Comparison of ENCODE assay signal across 8 cellular contexts in genomic region chr1:111737216-111738132, GRCh38. TPM values are rescaled to one million over a fixed set of nuclear protein-coding genes. Genes with fewer than 3 reads are reported as not detected.
A peak's percentile ranks its signal among the peaks of the same experiment; 100 is the strongest.
DNase-seq lines count a peak whose midpoint lies in the region; ATAC-seq and TF ChIP-seq lines count a peak whose summit lies in the region.

No MANE protein-coding gene starts in this region.

- DNase-seq in activated naive CD4-positive, alpha-beta T cell treated with anti-CD3 and anti-CD28 coated beads, Interleukin-2, amount 10 ng/mL, durations not matched to agents 7 days and 5 days = no peak
- no peak for DNase-seq in activated naive CD4-positive, alpha-beta T cell treated with anti-CD3 and anti-CD28 coated beads, Interleukin-2, amount 50 U/mL, for 72 hours (ENCODE audit: low spot score in 2 of 2)
- DNase-seq in activated naive CD8-positive, alpha-beta T cell treated with anti-CD3 and anti-CD28 coated beads, Interleukin-2, amount 10 ng/mL, durations not matched to agents 7 days and 5 days = no peak
- DNase-seq in lung (ENCODE audit: low spot score) (no peak), tibial nerve (ENCODE audit: low spot score in 2 of 2) (no peak), NCI-H2227 (lab: John Stamatoyannopoulos, UW; ENCODE audit: unreplicated experiment) (no peak), NCI-H2081 treated with DMSO at 0.1 percent for 48 hours (lab: John Stamatoyannopoulos, UW) (no peak)
- no peak for DNase-seq in stimulated activated CD4-positive, alpha-beta T cell treated with anti-CD3 and anti-CD28 coated beads, Interleukin-2, amount 100 ng/mL, for 24 hours

- H3K27ac ChIP-seq in lung (ENCODE audit: low read depth in 1 of 2, low read length in 1 of 2) = peak overlapping the region; percentile 93 to 96
- peak overlapping the region; percentile 77 to 94 (median 85) for H3K27ac ChIP-seq in tibial nerve

- no peaks in the 10 kb centered on the region for H3K27me3 Mint-ChIP-seq in activated naive CD4-positive, alpha-beta T cell treated with anti-CD3 and anti-CD28 coated beads, Interleukin-2, amount 10 ng/mL, durations not matched to agents 7 days and 5 days
- H3K27me3 Mint-ChIP-seq in activated naive CD8-positive, alpha-beta T cell treated with anti-CD3 and anti-CD28 coated beads, Interleukin-2, amount 10 ng/mL, durations not matched to agents 7 days and 5 days = peaks cover 39% of the 10 kb centered on the region

- WGBS in lung, 2 donors = 54 to 61% methylated on average over 8 of the region's 8 CpGs
- WGBS in tibial nerve, 2 donors = 30 to 31% methylated on average over 8 of the region's 8 CpGs

- peaks cover 1% of the 10 kb centered on the region for H3K36me3 Mint-ChIP-seq in activated naive CD4-positive, alpha-beta T cell treated with anti-CD3 and anti-CD28 coated beads, Interleukin-2, amount 10 ng/mL, durations not matched to agents 7 days and 5 days
- peaks cover 0 to 5% of the 10 kb centered on the region in 2 donors for H3K36me3 Mint-ChIP-seq in activated naive CD4-positive, alpha-beta T cell treated with anti-CD3 and anti-CD28 coated beads, Interleukin-2, amount 50 U/mL, for 72 hours
- H3K36me3 Mint-ChIP-seq in activated naive CD8-positive, alpha-beta T cell treated with anti-CD3 and anti-CD28 coated beads, Interleukin-2, amount 10 ng/mL, durations not matched to agents 7 days and 5 days = no peaks in the 10 kb centered on the region

- POLR2A ChIA-PET in activated naive CD8-positive, alpha-beta T cell treated with anti-CD3 and anti-CD28 coated beads, Interleukin-2, amount 10 ng/mL, durations not matched to agents 7 days and 5 days (lab: Charles Lee) = interaction anchor here (0.6 to 1.0 kb wide), 2 partner anchors 14 to 267 kb away, joined by 4 read pairs; no protein-coding TSS in a partner anchor

- H3K4me3 Mint-ChIP-seq in activated naive CD4-positive, alpha-beta T cell treated with anti-CD3 and anti-CD28 coated beads, Interleukin-2, amount 10 ng/mL, durations not matched to agents 7 days and 5 days = peak overlapping the region; percentile 77
- peak overlapping the region; percentile 75 for H3K4me3 Mint-ChIP-seq in activated naive CD8-positive, alpha-beta T cell treated with anti-CD3 and anti-CD28 coated beads, Interleukin-2, amount 10 ng/mL, durations not matched to agents 7 days and 5 days

- CTCF ChIA-PET in activated naive CD4-positive, alpha-beta T cell treated with anti-CD3 and anti-CD28 coated beads, Interleukin-2, amount 10 ng/mL, durations not matched to agents 7 days and 5 days (lab: Charles Lee) = interaction anchor here (0.8 to 4.8 kb wide), 8 partner anchors 10 to 274 kb away, joined by 3 to 26 read pairs (median 6); no protein-coding TSS in a partner anchor

- no peaks in the 10 kb centered on the region for H3K9me3 Mint-ChIP-seq in activated naive CD4-positive, alpha-beta T cell treated with anti-CD3 and anti-CD28 coated beads, Interleukin-2, amount 10 ng/mL, durations not matched to agents 7 days and 5 days
- H3K9me3 Mint-ChIP-seq in activated naive CD4-positive, alpha-beta T cell treated with anti-CD3 and anti-CD28 coated beads, Interleukin-2, amount 50 U/mL, for 72 hours = no peaks in the 10 kb centered on the region
- H3K9me3 Mint-ChIP-seq in activated naive CD8-positive, alpha-beta T cell treated with anti-CD3 and anti-CD28 coated beads, Interleukin-2, amount 10 ng/mL, durations not matched to agents 7 days and 5 days = no peaks in the 10 kb centered on the region

- H3K27me3 ChIP-seq in lung (ENCODE audit: control insufficient read depth, insufficient read depth) (no peaks in the 10 kb centered on the region), tibial nerve (no peaks in the 10 kb centered on the region)

- TF ChIP-seq POLR2A in tibial nerve (IDR thresholded peaks at IDR 0.05) = no peak

- peak overlapping the region; percentile 1 for H3K27ac Mint-ChIP-seq in activated naive CD4-positive, alpha-beta T cell treated with anti-CD3 and anti-CD28 coated beads, Interleukin-2, amount 10 ng/mL, durations not matched to agents 7 days and 5 days
- H3K27ac Mint-ChIP-seq in activated naive CD4-positive, alpha-beta T cell treated with anti-CD3 and anti-CD28 coated beads, Interleukin-2, amount 50 U/mL, for 72 hours = peak overlapping the region in 1 of 2 donors; percentile 83
- peak overlapping the region; percentile 54 for H3K27ac Mint-ChIP-seq in activated naive CD8-positive, alpha-beta T cell treated with anti-CD3 and anti-CD28 coated beads, Interleukin-2, amount 10 ng/mL, durations not matched to agents 7 days and 5 days

- no peak for ATAC-seq in activated naive CD4-positive, alpha-beta T cell treated with anti-CD3 and anti-CD28 coated beads, Interleukin-2, amount 50 U/mL, for 72 hours
- ATAC-seq in activated naive CD8-positive, alpha-beta T cell treated with anti-CD3 and anti-CD28 coated beads, Interleukin-2, amount 10 ng/mL, durations not matched to agents 7 days and 5 days (ENCODE audit: low read depth) = no peak
- no peak for ATAC-seq in lung (ENCODE audit: insufficient read depth, low FRiP score)

- H3K4me1 Mint-ChIP-seq in activated naive CD4-positive, alpha-beta T cell treated with anti-CD3 and anti-CD28 coated beads, Interleukin-2, amount 10 ng/mL, durations not matched to agents 7 days and 5 days = peaks cover 23% of the 10 kb centered on the region
- peaks cover 23% of the 10 kb centered on the region for H3K4me1 Mint-ChIP-seq in activated naive CD8-positive, alpha-beta T cell treated with anti-CD3 and anti-CD28 coated beads, Interleukin-2, amount 10 ng/mL, durations not matched to agents 7 days and 5 days

- H3K4me3 ChIP-seq in lung (peak overlapping the region; percentile 22), tibial nerve (peak overlapping the region; percentile 54 to 73 (median 62))

- H3K36me3 ChIP-seq in lung (ENCODE audit: control insufficient read depth in 2 of 2, insufficient read depth in 2 of 2, low read length in 2 of 2) (no peaks in the 10 kb centered on the region), tibial nerve (no peaks in the 10 kb centered on the region)

- TF ChIP-seq CTCF in lung (IDR thresholded peaks at IDR 0.05; ENCODE audit: control extremely low read depth, extremely low read depth) (no peak), tibial nerve (IDR thresholded peaks at IDR 0.05) (no peak)

- H3K9me3 ChIP-seq in lung (ENCODE audit: control insufficient read depth in 2 of 2, insufficient read depth in 1 of 2, low read length in 1 of 2) (no peaks in the 10 kb centered on the region), tibial nerve (no peaks in the 10 kb centered on the region)

- H3K4me1 ChIP-seq in lung (ENCODE audit: control insufficient read depth in 2 of 2, insufficient read depth in 2 of 2, low read length in 2 of 2) (peaks cover 11 to 30% of the 10 kb centered on the region in 2 donors), tibial nerve (peaks cover 0 to 77% (median 56%) of the 10 kb centered on the region in 4 donors)

- no peak for TF ChIP-seq EP300 in tibial nerve (IDR thresholded peaks at IDR 0.05)

RNA-seq across cellular contexts. Expression of gene INKA2, which starts 1.7 kb away (rescaled TPM):
- 1 to 10 TPM; 1.4 to 4.4 TPM for total RNA-seq in activated naive CD4-positive, alpha-beta T cell treated with anti-CD3 and anti-CD28 coated beads, Interleukin-2, amount 50 U/mL, for 72 hours
- 1 to 10 TPM; 1.6 to 2.0 TPM for total RNA-seq in activated naive CD8-positive, alpha-beta T cell treated with anti-CD3 and anti-CD28 coated beads, Interleukin-2, amount 10 ng/mL, durations not matched to agents 7 days and 5 days
- total RNA-seq in lung = 10 to 100 TPM in 1 of 2 donors, 1 to 10 TPM in 1; 3.3 to 12.5 TPM
- polyA plus RNA-seq in lung = 1 to 10 TPM; 2.3 to 5.5 TPM
- total RNA-seq in tibial nerve = 10 to 100 TPM in 1 of 4 donors, 1 to 10 TPM in 3; 6.3 to 11.8 (median 7.9) TPM

RNA-seq across cellular contexts. Expression of gene DDX20, which starts 18.2 kb away (rescaled TPM):
- 10 to 100 TPM; 11.2 to 13.6 TPM for total RNA-seq in activated naive CD4-positive, alpha-beta T cell treated with anti-CD3 and anti-CD28 coated beads, Interleukin-2, amount 50 U/mL, for 72 hours
- 10 to 100 TPM; 15.0 to 16.5 TPM for total RNA-seq in activated naive CD8-positive, alpha-beta T cell treated with anti-CD3 and anti-CD28 coated beads, Interleukin-2, amount 10 ng/mL, durations not matched to agents 7 days and 5 days
- total RNA-seq in lung (10 to 100 TPM in 1 of 2 donors, 1 to 10 TPM in 1; 9.6 to 14.4 TPM), tibial nerve (10 to 100 TPM; 30.8 to 40.5 (median 35.5) TPM)
- 1 to 10 TPM; 6.0 to 6.3 TPM for polyA plus RNA-seq in lung
